ENCODE assay signal across 1 cellular context in genomic region chr16:74999683-75000480, GRCh38.
TF ChIP-seq lines count a peak whose summit lies in the region.

No MANE protein-coding gene starts in this region.

TF ChIP-seq in HepG2, 621 proteins besides CTCF, POLR2A, EP300 and RAD21 (continued from another document and continues in another):
- TF ChIP-seq WIZ (CRISPR knock-in tag; IDR thresholded peaks at IDR 0.05) (no peak), CAMTA2 (CRISPR knock-in tag; IDR thresholded peaks at IDR 0.05; ENCODE audit: borderline replicate concordance) (no peak), ZNF746 (CRISPR knock-in tag; IDR thresholded peaks at IDR 0.05) (no peak), TEAD3 (CRISPR knock-in tag; optimal IDR thresholded peaks at IDR 0.05; ENCODE audit: borderline replicate concordance) (no peak), RCOR2 (CRISPR knock-in tag; IDR thresholded peaks at IDR 0.05) (0 out of 2 replicates have a peak, but pooled peaks have one; percentile 28), ZNF781 (CRISPR knock-in tag; IDR thresholded peaks at IDR 0.05; ENCODE audit: borderline replicate concordance, not compliant biosample characterization) (no peak), ZSCAN29 (CRISPR knock-in tag; conservative IDR thresholded peaks at IDR 0.05) (peak; percentile 37; the same call in 1 of the 2 replicates), ZC3H4 (CRISPR knock-in tag; IDR thresholded peaks at IDR 0.05; ENCODE audit: borderline replicate concordance) (0 out of 2 replicates have a peak, but pooled peaks have one; percentile 44), SIN3A (IDR thresholded peaks at IDR 0.05; ENCODE audit: borderline replicate concordance, low read depth, low read length) (0 out of 2 replicates have a peak, but pooled peaks have one; percentile 77), TRIM24 (CRISPR knock-in tag; IDR thresholded peaks at IDR 0.05) (no peak), ZNF121 (CRISPR knock-in tag; IDR thresholded peaks at IDR 0.05) (no peak), ZNF552 (CRISPR knock-in tag; IDR thresholded peaks at IDR 0.05; ENCODE audit: borderline replicate concordance) (no peak), YY1 (IDR thresholded peaks at IDR 0.05; ENCODE audit: insufficient read depth, insufficient replicate concordance, low read depth, low read length) (peak; percentile 13), ZKSCAN5 (CRISPR knock-in tag; IDR thresholded peaks at IDR 0.05) (no peak), HIVEP1 (CRISPR knock-in tag; IDR thresholded peaks at IDR 0.05) (no peak; the same call in 1 of the 2 replicates), MXI1 (IDR thresholded peaks at IDR 0.05; ENCODE audit: borderline replicate concordance, low read depth, low read length) (peak; percentile 83; the same call in 2 of the 3 replicates), SCMH1 (CRISPR knock-in tag; IDR thresholded peaks at IDR 0.05; ENCODE audit: borderline replicate concordance) (no peak), DMAP1 (CRISPR knock-in tag; IDR thresholded peaks at IDR 0.05) (no peak), GTF3A (CRISPR knock-in tag; conservative IDR thresholded peaks at IDR 0.05) (no peak), HOXA9 (CRISPR knock-in tag; IDR thresholded peaks at IDR 0.05; ENCODE audit: borderline replicate concordance) (0 out of 2 replicates have a peak, but pooled peaks have one; percentile 85), KLF16 (CRISPR knock-in tag; IDR thresholded peaks at IDR 0.05) (no peak), PTBP1 (IDR thresholded peaks at IDR 0.05; ENCODE audit: low read depth, low read length, poor library complexity, severe bottlenecking) (no peak), ZNF616 (CRISPR knock-in tag; IDR thresholded peaks at IDR 0.05; ENCODE audit: low read depth) (no peak), ZNF296 (CRISPR knock-in tag; conservative IDR thresholded peaks at IDR 0.05) (no peak), REXO4 (CRISPR knock-in tag; IDR thresholded peaks at IDR 0.05; ENCODE audit: borderline replicate concordance) (no peak), SSRP1 (CRISPR knock-in tag; IDR thresholded peaks at IDR 0.05) (no peak), YEATS4 (CRISPR knock-in tag; IDR thresholded peaks at IDR 0.05; ENCODE audit: borderline replicate concordance) (no peak), MYC (CRISPR knock-in tag; IDR thresholded peaks at IDR 0.05; ENCODE audit: borderline replicate concordance) (no peak; the same call in 1 of the 2 replicates), RBM22 (optimal IDR thresholded peaks at IDR 0.05; ENCODE audit: low read length) (peak; percentile 96), ZNF251 (CRISPR knock-in tag; IDR thresholded peaks at IDR 0.05) (no peak), CCDC6 (CRISPR knock-in tag; IDR thresholded peaks at IDR 0.05) (peak; percentile 24; the same call in 1 of the 2 replicates), ATF3 (CRISPR knock-in tag; IDR thresholded peaks at IDR 0.05) (0 out of 2 replicates have a peak, but pooled peaks have one; percentile 8), NBN (conservative IDR thresholded peaks at IDR 0.05) (no peak), IKZF4 (CRISPR knock-in tag; IDR thresholded peaks at IDR 0.05; ENCODE audit: borderline replicate concordance, low read depth, not compliant biosample characterization) (no peak)
- TF ChIP-seq, protein P1, sequence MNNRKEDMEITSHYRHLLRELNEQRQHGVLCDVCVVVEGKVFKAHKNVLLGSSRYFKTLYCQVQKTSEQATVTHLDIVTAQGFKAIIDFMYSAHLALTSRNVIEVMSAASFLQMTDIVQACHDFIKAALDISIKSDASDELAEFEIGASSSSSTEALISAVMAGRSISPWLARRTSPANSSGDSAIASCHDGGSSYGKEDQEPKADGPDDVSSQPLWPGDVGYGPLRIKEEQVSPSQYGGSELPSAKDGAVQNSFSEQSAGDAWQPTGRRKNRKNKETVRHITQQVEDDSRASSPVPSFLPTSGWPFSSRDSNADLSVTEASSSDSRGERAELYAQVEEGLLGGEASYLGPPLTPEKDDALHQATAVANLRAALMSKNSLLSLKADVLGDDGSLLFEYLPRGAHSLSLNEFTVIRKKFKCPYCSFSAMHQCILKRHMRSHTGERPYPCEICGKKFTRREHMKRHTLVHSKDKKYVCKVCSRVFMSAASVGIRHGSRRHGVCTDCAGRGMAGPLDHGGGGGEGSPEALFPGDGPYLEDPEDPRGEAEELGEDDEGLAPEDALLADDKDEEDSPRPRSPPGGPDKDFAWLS (CRISPR knock-in tag; IDR thresholded peaks at IDR 0.05; ENCODE audit: borderline replicate concordance): no peak
- TF ChIP-seq, protein P2, sequence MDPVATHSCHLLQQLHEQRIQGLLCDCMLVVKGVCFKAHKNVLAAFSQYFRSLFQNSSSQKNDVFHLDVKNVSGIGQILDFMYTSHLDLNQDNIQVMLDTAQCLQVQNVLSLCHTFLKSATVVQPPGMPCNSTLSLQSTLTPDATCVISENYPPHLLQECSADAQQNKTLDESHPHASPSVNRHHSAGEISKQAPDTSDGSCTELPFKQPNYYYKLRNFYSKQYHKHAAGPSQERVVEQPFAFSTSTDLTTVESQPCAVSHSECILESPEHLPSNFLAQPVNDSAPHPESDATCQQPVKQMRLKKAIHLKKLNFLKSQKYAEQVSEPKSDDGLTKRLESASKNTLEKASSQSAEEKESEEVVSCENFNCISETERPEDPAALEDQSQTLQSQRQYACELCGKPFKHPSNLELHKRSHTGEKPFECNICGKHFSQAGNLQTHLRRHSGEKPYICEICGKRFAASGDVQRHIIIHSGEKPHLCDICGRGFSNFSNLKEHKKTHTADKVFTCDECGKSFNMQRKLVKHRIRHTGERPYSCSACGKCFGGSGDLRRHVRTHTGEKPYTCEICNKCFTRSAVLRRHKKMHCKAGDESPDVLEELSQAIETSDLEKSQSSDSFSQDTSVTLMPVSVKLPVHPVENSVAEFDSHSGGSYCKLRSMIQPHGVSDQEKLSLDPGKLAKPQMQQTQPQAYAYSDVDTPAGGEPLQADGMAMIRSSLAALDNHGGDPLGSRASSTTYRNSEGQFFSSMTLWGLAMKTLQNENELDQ (CRISPR knock-in tag; IDR thresholded peaks at IDR 0.05; ENCODE audit: borderline replicate concordance): peak; percentile 46; the same call in 1 of the 2 replicates
- TF ChIP-seq, protein P3, sequence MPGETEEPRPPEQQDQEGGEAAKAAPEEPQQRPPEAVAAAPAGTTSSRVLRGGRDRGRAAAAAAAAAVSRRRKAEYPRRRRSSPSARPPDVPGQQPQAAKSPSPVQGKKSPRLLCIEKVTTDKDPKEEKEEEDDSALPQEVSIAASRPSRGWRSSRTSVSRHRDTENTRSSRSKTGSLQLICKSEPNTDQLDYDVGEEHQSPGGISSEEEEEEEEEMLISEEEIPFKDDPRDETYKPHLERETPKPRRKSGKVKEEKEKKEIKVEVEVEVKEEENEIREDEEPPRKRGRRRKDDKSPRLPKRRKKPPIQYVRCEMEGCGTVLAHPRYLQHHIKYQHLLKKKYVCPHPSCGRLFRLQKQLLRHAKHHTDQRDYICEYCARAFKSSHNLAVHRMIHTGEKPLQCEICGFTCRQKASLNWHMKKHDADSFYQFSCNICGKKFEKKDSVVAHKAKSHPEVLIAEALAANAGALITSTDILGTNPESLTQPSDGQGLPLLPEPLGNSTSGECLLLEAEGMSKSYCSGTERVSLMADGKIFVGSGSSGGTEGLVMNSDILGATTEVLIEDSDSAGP (CRISPR knock-in tag; IDR thresholded peaks at IDR 0.05; ENCODE audit: borderline replicate concordance): no peak; the same call in 1 of the 2 replicates
- TF ChIP-seq, protein P4, sequence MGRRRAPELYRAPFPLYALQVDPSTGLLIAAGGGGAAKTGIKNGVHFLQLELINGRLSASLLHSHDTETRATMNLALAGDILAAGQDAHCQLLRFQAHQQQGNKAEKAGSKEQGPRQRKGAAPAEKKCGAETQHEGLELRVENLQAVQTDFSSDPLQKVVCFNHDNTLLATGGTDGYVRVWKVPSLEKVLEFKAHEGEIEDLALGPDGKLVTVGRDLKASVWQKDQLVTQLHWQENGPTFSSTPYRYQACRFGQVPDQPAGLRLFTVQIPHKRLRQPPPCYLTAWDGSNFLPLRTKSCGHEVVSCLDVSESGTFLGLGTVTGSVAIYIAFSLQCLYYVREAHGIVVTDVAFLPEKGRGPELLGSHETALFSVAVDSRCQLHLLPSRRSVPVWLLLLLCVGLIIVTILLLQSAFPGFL (CRISPR knock-in tag; IDR thresholded peaks at IDR 0.05): no peak
- TF ChIP-seq, protein P5, sequence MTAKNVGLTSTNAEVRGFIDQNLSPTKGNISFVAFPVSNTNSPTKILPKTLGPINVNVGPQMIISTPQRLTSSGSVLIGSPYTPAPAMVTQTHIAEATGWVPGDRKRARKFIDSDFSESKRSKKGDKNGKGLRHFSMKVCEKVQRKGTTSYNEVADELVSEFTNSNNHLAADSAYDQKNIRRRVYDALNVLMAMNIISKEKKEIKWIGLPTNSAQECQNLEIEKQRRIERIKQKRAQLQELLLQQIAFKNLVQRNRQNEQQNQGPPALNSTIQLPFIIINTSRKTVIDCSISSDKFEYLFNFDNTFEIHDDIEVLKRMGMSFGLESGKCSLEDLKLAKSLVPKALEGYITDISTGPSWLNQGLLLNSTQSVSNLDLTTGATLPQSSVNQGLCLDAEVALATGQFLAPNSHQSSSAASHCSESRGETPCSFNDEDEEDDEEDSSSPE (CRISPR knock-in tag; IDR thresholded peaks at IDR 0.05): no peak
- TF ChIP-seq, protein P6, sequence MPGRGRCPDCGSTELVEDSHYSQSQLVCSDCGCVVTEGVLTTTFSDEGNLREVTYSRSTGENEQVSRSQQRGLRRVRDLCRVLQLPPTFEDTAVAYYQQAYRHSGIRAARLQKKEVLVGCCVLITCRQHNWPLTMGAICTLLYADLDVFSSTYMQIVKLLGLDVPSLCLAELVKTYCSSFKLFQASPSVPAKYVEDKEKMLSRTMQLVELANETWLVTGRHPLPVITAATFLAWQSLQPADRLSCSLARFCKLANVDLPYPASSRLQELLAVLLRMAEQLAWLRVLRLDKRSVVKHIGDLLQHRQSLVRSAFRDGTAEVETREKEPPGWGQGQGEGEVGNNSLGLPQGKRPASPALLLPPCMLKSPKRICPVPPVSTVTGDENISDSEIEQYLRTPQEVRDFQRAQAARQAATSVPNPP (CRISPR knock-in tag; IDR thresholded peaks at IDR 0.05): no peak
- TF ChIP-seq, protein P7, sequence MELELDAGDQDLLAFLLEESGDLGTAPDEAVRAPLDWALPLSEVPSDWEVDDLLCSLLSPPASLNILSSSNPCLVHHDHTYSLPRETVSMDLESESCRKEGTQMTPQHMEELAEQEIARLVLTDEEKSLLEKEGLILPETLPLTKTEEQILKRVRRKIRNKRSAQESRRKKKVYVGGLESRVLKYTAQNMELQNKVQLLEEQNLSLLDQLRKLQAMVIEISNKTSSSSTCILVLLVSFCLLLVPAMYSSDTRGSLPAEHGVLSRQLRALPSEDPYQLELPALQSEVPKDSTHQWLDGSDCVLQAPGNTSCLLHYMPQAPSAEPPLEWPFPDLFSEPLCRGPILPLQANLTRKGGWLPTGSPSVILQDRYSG (CRISPR knock-in tag; IDR thresholded peaks at IDR 0.05): no peak
- TF ChIP-seq, protein P8, sequence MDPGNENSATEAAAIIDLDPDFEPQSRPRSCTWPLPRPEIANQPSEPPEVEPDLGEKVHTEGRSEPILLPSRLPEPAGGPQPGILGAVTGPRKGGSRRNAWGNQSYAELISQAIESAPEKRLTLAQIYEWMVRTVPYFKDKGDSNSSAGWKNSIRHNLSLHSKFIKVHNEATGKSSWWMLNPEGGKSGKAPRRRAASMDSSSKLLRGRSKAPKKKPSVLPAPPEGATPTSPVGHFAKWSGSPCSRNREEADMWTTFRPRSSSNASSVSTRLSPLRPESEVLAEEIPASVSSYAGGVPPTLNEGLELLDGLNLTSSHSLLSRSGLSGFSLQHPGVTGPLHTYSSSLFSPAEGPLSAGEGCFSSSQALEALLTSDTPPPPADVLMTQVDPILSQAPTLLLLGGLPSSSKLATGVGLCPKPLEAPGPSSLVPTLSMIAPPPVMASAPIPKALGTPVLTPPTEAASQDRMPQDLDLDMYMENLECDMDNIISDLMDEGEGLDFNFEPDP (CRISPR knock-in tag; conservative IDR thresholded peaks at IDR 0.05): no peak
- TF ChIP-seq, protein P9, sequence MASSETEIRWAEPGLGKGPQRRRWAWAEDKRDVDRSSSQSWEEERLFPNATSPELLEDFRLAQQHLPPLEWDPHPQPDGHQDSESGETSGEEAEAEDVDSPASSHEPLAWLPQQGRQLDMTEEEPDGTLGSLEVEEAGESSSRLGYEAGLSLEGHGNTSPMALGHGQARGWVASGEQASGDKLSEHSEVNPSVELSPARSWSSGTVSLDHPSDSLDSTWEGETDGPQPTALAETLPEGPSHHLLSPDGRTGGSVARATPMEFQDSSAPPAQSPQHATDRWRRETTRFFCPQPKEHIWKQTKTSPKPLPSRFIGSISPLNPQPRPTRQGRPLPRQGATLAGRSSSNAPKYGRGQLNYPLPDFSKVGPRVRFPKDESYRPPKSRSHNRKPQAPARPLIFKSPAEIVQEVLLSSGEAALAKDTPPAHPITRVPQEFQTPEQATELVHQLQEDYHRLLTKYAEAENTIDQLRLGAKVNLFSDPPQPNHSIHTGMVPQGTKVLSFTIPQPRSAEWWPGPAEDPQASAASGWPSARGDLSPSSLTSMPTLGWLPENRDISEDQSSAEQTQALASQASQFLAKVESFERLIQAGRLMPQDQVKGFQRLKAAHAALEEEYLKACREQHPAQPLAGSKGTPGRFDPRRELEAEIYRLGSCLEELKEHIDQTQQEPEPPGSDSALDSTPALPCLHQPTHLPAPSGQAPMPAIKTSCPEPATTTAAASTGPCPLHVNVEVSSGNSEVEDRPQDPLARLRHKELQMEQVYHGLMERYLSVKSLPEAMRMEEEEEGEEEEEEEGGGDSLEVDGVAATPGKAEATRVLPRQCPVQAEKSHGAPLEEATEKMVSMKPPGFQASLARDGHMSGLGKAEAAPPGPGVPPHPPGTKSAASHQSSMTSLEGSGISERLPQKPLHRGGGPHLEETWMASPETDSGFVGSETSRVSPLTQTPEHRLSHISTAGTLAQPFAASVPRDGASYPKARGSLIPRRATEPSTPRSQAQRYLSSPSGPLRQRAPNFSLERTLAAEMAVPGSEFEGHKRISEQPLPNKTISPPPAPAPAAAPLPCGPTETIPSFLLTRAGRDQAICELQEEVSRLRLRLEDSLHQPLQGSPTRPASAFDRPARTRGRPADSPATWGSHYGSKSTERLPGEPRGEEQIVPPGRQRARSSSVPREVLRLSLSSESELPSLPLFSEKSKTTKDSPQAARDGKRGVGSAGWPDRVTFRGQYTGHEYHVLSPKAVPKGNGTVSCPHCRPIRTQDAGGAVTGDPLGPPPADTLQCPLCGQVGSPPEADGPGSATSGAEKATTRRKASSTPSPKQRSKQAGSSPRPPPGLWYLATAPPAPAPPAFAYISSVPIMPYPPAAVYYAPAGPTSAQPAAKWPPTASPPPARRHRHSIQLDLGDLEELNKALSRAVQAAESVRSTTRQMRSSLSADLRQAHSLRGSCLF (CRISPR knock-in tag; IDR thresholded peaks at IDR 0.05; ENCODE audit: borderline replicate concordance): no peak
- TF ChIP-seq, protein P10, sequence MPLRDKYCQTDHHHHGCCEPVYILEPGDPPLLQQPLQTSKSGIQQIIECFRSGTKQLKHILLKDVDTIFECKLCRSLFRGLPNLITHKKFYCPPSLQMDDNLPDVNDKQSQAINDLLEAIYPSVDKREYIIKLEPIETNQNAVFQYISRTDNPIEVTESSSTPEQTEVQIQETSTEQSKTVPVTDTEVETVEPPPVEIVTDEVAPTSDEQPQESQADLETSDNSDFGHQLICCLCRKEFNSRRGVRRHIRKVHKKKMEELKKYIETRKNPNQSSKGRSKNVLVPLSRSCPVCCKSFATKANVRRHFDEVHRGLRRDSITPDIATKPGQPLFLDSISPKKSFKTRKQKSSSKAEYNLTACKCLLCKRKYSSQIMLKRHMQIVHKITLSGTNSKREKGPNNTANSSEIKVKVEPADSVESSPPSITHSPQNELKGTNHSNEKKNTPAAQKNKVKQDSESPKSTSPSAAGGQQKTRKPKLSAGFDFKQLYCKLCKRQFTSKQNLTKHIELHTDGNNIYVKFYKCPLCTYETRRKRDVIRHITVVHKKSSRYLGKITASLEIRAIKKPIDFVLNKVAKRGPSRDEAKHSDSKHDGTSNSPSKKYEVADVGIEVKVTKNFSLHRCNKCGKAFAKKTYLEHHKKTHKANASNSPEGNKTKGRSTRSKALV (CRISPR knock-in tag; IDR thresholded peaks at IDR 0.05): peak; percentile 13; the same call in 1 of the 2 replicates
